In genomic region chr4:123621072-123621705, GRCh38 we compare ENCODE assay signal across 10 cellular contexts.
A peak's percentile ranks its signal among the peaks of the same experiment; 100 is the strongest.
DNase-seq lines count a peak whose midpoint lies in the region; TF ChIP-seq lines count a peak whose summit lies in the region.
"Had no signal": no experiment of that assay in that cellular context is flagged by ENCODE, and none has a peak within 500 bp of the region (broad histone marks: within the 10 kb centered on the region; RNA-seq: fewer than 3 reads in every experiment).

No MANE protein-coding gene starts in this region.

- TF ChIP-seq POLR2A in sigmoid colon (IDR thresholded peaks at IDR 0.05) = no peak

- intact Hi-C loops in sigmoid colon (cut with DNase I) = no loop called here

- no peaks in the 10 kb centered on the region for H3K27me3 ChIP-seq in right atrium auricular region
- no peaks in the 10 kb centered on the region for H3K27me3 ChIP-seq in sigmoid colon

- TF ChIP-seq EP300 in sigmoid colon (IDR thresholded peaks at IDR 0.05) = no peak

- H3K4me3 ChIP-seq in right atrium auricular region (no peak overlapping the region), sigmoid colon (no peak overlapping the region)
- H3K4me3 ChIP-seq: prostate gland had no signal

- WGBS in sigmoid colon, 2 donors = 60 to 83% methylated on average over 5 of the region's 5 CpGs

- H3K27ac ChIP-seq in right atrium auricular region (peak overlapping the region; percentile 29 to 61), sigmoid colon (peak overlapping the region; percentile 16 to 54 (median 26))
- H3K27ac ChIP-seq: prostate gland had no signal

- DNase-seq in HT1080 (ENCODE audit: low read depth) = peak; percentile 77
- peak; percentile 77 for DNase-seq in UCSD-AML1 (lab: John Stamatoyannopoulos, UW; ENCODE audit: unreplicated experiment)
- peak; percentile 62 for DNase-seq in right atrium auricular region (ENCODE audit: low spot score)
- DNase-seq in sigmoid colon = no peak
- DNase-seq in NCI-H2227 (lab: John Stamatoyannopoulos, UW; ENCODE audit: unreplicated experiment) = no peak
- DNase-seq in RPMI8226 = no peak
- no peak for DNase-seq in kidney tubule cell (ENCODE audit: low spot score)
- no peak for DNase-seq in amniotic stem cell (lab: John Stamatoyannopoulos, UW)
- DNase-seq: NCI-H1694 had no signal

- TF ChIP-seq CTCF in right atrium auricular region (IDR thresholded peaks at IDR 0.05) (no peak), sigmoid colon (IDR thresholded peaks at IDR 0.05) (no peak)

- H3K4me1 ChIP-seq in right atrium auricular region (peaks cover 0 to 23% of the 10 kb centered on the region in 2 donors), sigmoid colon (peaks cover 0 to 25% (median 15%) of the 10 kb centered on the region in 4 donors)
- H3K4me1 ChIP-seq: prostate gland had no signal

- no peaks in the 10 kb centered on the region for H3K9me3 ChIP-seq in right atrium auricular region
- H3K9me3 ChIP-seq in sigmoid colon = no peaks in the 10 kb centered on the region
- H3K9me3 ChIP-seq: prostate gland had no signal

- H3K36me3 ChIP-seq in right atrium auricular region = no peaks in the 10 kb centered on the region
- no peaks in the 10 kb centered on the region for H3K36me3 ChIP-seq in sigmoid colon
- H3K36me3 ChIP-seq: prostate gland had no signal

Comparison
In these comparisons a context has a peak if more than half of its experiments do, and no peak if none do; other contexts are left out.
1. DNase-seq: peak in HT1080 (single experiment), UCSD-AML1 (single experiment) and right atrium auricular region (single experiment); none in sigmoid colon (single experiment), NCI-H2227 (single experiment), RPMI8226 (single experiment), kidney tubule cell (single experiment) and amniotic stem cell (single experiment).